In the genomic region with DNA sequence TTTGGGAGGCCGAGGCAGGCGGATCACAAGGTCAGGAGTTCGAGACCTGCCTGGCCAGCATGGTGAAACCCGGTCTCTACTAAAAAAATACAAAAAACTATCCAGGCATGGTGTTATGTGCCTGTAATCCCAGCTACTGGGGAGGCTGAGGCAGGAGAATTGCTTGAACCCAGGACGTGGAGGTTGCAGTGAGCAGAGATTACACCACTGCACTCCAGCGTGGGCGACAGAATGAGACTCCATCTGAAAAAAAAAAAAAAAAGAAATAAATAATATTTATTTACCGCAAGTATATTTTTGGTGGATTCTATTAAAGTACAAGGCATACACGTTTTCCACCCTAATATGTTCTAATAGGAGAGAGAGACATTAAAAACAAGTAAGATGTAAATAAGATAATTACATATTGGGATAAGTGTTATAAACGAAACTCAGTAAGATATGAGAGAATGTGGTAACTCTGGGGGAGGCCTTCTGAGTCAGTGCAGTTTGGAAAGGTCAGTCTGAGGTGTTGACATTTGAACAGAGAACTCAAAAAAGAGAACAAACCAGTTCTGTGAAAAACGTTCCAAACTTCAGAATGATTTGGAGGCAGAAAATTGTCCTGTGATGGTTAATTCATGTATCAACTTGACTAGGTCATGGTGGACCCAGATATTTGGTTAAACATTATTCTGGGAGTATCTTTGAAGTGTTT, we compare ENCODE assay signal across 8 cellular contexts. TPM values are rescaled to one million over a fixed set of nuclear protein-coding genes. Genes with fewer than 3 reads are reported as not detected.
DNase-seq lines count a peak whose midpoint lies in the region; ATAC-seq and TF ChIP-seq lines count a peak whose summit lies in the region.

No MANE protein-coding gene starts in this region.

- H3K4me2 ChIP-seq in neuronal stem cell (ENCODE audit: insufficient read depth, low read length, poor library complexity, severe bottlenecking): no peak overlapping the region

- no peak for TF ChIP-seq CTCF in GM10248 (IDR thresholded peaks at IDR 0.05; ENCODE audit: control extremely low read depth, extremely low read depth, low read depth, missing control alignments)
- no peak for TF ChIP-seq CTCF in foreskin keratinocyte (conservative IDR thresholded peaks at IDR 0.05)

- H3K4me3 ChIP-seq in neuronal stem cell (ENCODE audit: low read length in 2 of 2): no peak overlapping the region

- H2BK5ac ChIP-seq in neuronal stem cell (ENCODE audit: low read length): no peak overlapping the region

- WGBS in neuronal stem cell (ENCODE audit: extremely low coverage in 2 of 2, insufficient read length in 2 of 2, insufficient replicate concordance in 1 of 2), 2 donors: no CpG with 5 or more reads among the region's 11 CpGs

- H4K8ac ChIP-seq in neuronal stem cell (ENCODE audit: low read depth, low read length): no peak overlapping the region

- H3K36me3 ChIP-seq in neuronal stem cell (replicated peaks in 1 of 2; ENCODE audit: control insufficient read depth in 2 of 2, insufficient read depth in 2 of 2, low read length in 2 of 2): no peaks in the 10 kb centered on the region

- no peaks in the 10 kb centered on the region for H3K79me1 ChIP-seq in neuronal stem cell (ENCODE audit: low read depth, low read length)

- H3K14ac ChIP-seq in neuronal stem cell (ENCODE audit: low read length): no peak overlapping the region

- DNase-seq in GM10248 (ENCODE audit: extremely low spot score) (peak; percentile 50), NOMO-1 treated with DMSO at 0.1 percent for 48 hours (lab: John Stamatoyannopoulos, UW; ENCODE audit: unreplicated experiment) (peak; percentile 87), foreskin keratinocyte (peak; percentile 67 to 79), neuronal stem cell (ENCODE audit: low spot score) (no peak), NCI-H1436 (lab: John Stamatoyannopoulos, UW) (no peak), kidney glomerular epithelial cell (lab: John Stamatoyannopoulos, UW) (no peak)

- CTCF ChIA-PET in GM10248 (lab: Yijun Ruan, JAX): interaction anchor here (0.6 to 1.6 kb wide), 4 partner anchors 9 to 98 kb away, joined by 3 to 8 read pairs (median 3); partner anchors contain the start of gene C18orf54

- no peak overlapping the region for H2BK120ac ChIP-seq in neuronal stem cell (ENCODE audit: low read depth, low read length)

- no peak overlapping the region for H3K9ac ChIP-seq in neuronal stem cell (ENCODE audit: low read depth, low read length, poor library complexity)

- H3K4me1 ChIP-seq in foreskin keratinocyte: peaks cover 3% of the 10 kb centered on the region
- H3K4me1 ChIP-seq in neuronal stem cell (ENCODE audit: control insufficient read depth in 2 of 2, insufficient read depth in 1 of 2, low read depth in 1 of 2, low read length in 2 of 2): peaks cover 0 to 2% of the 10 kb centered on the region in 2 donors

- peak; percentile 31 for ATAC-seq in GM21423 (IDR thresholded peaks at IDR 0.05; ENCODE audit: unreplicated experiment)
- ATAC-seq in foreskin keratinocyte: peak; percentile 94
- ATAC-seq in HG02840 (IDR thresholded peaks at IDR 0.05; ENCODE audit: low FRiP score, unreplicated experiment): no peak

- no peak overlapping the region for H2AK5ac ChIP-seq in neuronal stem cell (ENCODE audit: low read depth, low read length)

- H2BK15ac ChIP-seq in neuronal stem cell (ENCODE audit: low read length): no peak overlapping the region

- no peak overlapping the region for H3K18ac ChIP-seq in neuronal stem cell (ENCODE audit: low read length)

- no peak overlapping the region for H3K4ac ChIP-seq in neuronal stem cell (ENCODE audit: low read length)

- H4K91ac ChIP-seq in neuronal stem cell (ENCODE audit: low read depth, low read length, poor library complexity): no peak overlapping the region

- POLR2A ChIA-PET in GM10248 (lab: Yijun Ruan, JAX): no interaction called here

- H3K9me3 ChIP-seq in neuronal stem cell (replicated peaks in 1 of 2; ENCODE audit: control insufficient read depth in 2 of 2, insufficient read depth in 1 of 2, low read depth in 1 of 2, low read length in 2 of 2): no peaks in the 10 kb centered on the region

- H2AFZ ChIP-seq in neuronal stem cell (ENCODE audit: low read length): no peak overlapping the region

- H3K27me3 ChIP-seq in foreskin keratinocyte (no peaks in the 10 kb centered on the region), neuronal stem cell (ENCODE audit: control insufficient read depth in 3 of 3, insufficient read depth in 3 of 3, low read depth in 1 of 3, low read length in 3 of 3) (no peaks in the 10 kb centered on the region)

- no peak overlapping the region for H3K23ac ChIP-seq in neuronal stem cell (ENCODE audit: low read depth, low read length, poor library complexity)

- no peak overlapping the region for H2BK12ac ChIP-seq in neuronal stem cell (ENCODE audit: low read length)

- no peak overlapping the region for H3K27ac ChIP-seq in foreskin keratinocyte
- H3K27ac ChIP-seq in neuronal stem cell (replicated peaks; ENCODE audit: low read length): no peak overlapping the region

RNA-seq across cellular contexts. Expression of gene POLI, which starts 8.8 kb away (rescaled TPM):
- total RNA-seq in foreskin keratinocyte: 12.4 and 13.4 TPM in 2 replicates
- 4.8 and 6.3 TPM in 2 replicates for polyA plus RNA-seq in foreskin keratinocyte
- polyA plus RNA-seq in neuronal stem cell (2013, experiment 1 of 2): 36.1 TPM
- 38.0 TPM for polyA plus RNA-seq in neuronal stem cell (2013, experiment 2 of 2)

RNA-seq across cellular contexts. Expression of gene MBD2, which starts 36.1 kb away (rescaled TPM):
- 113 and 123 TPM in 2 replicates for total RNA-seq in foreskin keratinocyte
- polyA plus RNA-seq in foreskin keratinocyte: 119 and 163 TPM in 2 replicates
- polyA plus RNA-seq in neuronal stem cell (2013, experiment 1 of 2): 31.4 TPM
- polyA plus RNA-seq in neuronal stem cell (2013, experiment 2 of 2): 31.2 TPM

Comparison
In these comparisons a context has a peak if more than half of its experiments do, and no peak if none do; other contexts are left out.
1. DNase-seq: peak in GM10248 (single experiment), NOMO-1 treated with DMSO at 0.1 percent for 48 hours (single experiment) and foreskin keratinocyte (2 of 2); none in neuronal stem cell (single experiment), NCI-H1436 (single experiment) and kidney glomerular epithelial cell (single experiment).